ENCODE assay signal across 10 cellular contexts in the genomic region with DNA sequence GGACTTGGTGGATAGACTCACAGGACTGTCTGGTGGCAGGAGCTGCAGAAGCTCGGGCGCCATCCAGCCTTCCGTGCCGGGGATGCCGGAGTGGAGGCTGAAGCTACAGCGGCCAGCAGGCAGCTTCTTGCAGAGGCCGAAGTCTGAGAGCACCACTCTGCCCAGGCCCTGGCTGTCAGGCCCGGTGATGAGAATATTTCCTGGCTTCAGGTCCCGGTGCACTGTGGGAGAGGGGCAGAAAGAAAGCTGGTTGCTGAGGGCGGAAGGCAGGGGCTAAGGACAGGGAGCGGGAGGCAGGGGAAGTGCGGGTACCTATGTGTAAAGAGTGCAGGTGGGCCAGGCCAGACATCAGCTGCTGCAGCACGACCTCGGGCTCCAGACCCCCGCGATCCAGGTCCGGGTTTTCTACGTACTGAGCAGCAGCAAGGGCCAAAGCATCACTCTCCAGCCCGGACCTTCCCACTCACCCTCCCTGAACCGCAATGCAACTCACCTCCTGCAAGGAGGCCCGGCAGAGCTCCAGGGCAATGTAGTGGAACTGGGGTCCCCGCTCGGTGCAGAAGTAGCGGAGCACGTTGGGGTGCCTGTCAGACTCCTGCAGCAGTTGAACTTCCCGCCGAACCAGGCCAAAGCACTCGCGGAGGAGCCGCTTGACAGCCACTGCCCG. TPM values are rescaled to one million over a fixed set of nuclear protein-coding genes. Genes with fewer than 3 reads are reported as not detected.
DNase-seq lines count a peak whose midpoint lies in the region; ATAC-seq and TF ChIP-seq lines count a peak whose summit lies in the region.
"Had no signal": no experiment of that assay in that cellular context is flagged by ENCODE, and none has a peak within 500 bp of the region (broad histone marks: within the 10 kb centered on the region; RNA-seq: fewer than 3 reads in every experiment).

No MANE protein-coding gene starts in this region.

- no peaks in the 10 kb centered on the region for H3K4me1 Mint-ChIP-seq in nephron

- peak overlapping the region; percentile 71 to 80 (median 75) for H3K4me3 Mint-ChIP-seq in nephron

- H3K9me3 ChIP-seq in Panc1 (ENCODE audit: control insufficient read depth, insufficient read depth, low read depth, low read length): no peaks in the 10 kb centered on the region

- H3K27me3 Mint-ChIP-seq in nephron (ENCODE audit: low read depth): no peaks in the 10 kb centered on the region

- H3K27ac Mint-ChIP-seq in nephron: no peak overlapping the region

- H3K36me3 Mint-ChIP-seq in nephron (ENCODE audit: low read depth): peaks cover 5% of the 10 kb centered on the region

- H3K4me1 ChIP-seq in Panc1 (ENCODE audit: control insufficient read depth, insufficient read depth, low read length) (no peaks in the 10 kb centered on the region), foreskin keratinocyte (no peaks in the 10 kb centered on the region)

- H3K27ac ChIP-seq in Panc1 (ENCODE audit: low read length) (no peak overlapping the region), foreskin keratinocyte (no peak overlapping the region)

- in situ Hi-C loops in Panc1 (cut with HindIII; ENCODE audit: low pct_unique_long_range_greater_than_20kb, low sequenced_read_pairs): no loop called here

- TF ChIP-seq CTCF in Panc1 (IDR thresholded peaks at IDR 0.05): no peak
- no peak for TF ChIP-seq CTCF in foreskin keratinocyte (conservative IDR thresholded peaks at IDR 0.05)
- no peak for TF ChIP-seq CTCF in nephron (IDR thresholded peaks at IDR 0.05; ENCODE audit: unreplicated experiment in 3 of 3)

- ATAC-seq in Panc1 (0 out of 2 replicates have a peak, but pooled peaks have one; percentile 15), foreskin keratinocyte (peak; percentile 41), HG02642 (IDR thresholded peaks at IDR 0.05; ENCODE audit: poor library complexity, unreplicated experiment) (no peak)

- H3K27me3 ChIP-seq in Panc1 (ENCODE audit: control insufficient read depth, insufficient read depth, low read length): no peaks in the 10 kb centered on the region
- H3K27me3 ChIP-seq in foreskin keratinocyte: no peaks in the 10 kb centered on the region

- POLR2A ChIA-PET in Panc1 (lab: Charles Lee): no interaction called here

- intact Hi-C loops in Panc1 (cut with micrococcal nuclease; ENCODE audit: unreplicated experiment): no loop called here

- no TSS peak for BruUV-seq in Panc1 (replicated peaks; lab: Mats Ljungman, UMichigan)

- H3K9me3 Mint-ChIP-seq in nephron: no peaks in the 10 kb centered on the region

- CTCF ChIA-PET in Panc1 (lab: Charles Lee): interaction anchor here (0.6 kb wide), 1 partner anchor 719 kb away, joined by 3 read pairs; no protein-coding TSS in a partner anchor

- DNase-seq in ELF-1 (ENCODE audit: low read depth, low spot score): peak; percentile 89
- DNase-seq in Panc1 (ENCODE audit: low read depth, low spot score): no peak
- peak in 1 of 2 donors; percentile 8 for DNase-seq in foreskin keratinocyte
- no peak for DNase-seq in NCI-H524 treated with DMSO at 0.1 percent for 48 hours (lab: John Stamatoyannopoulos, UW)
- DNase-seq in activated gamma-delta T cell treated with Interleukin-2 at 50 U/mL for 16 hours: no peak
- no peak for DNase-seq in NCI-H2196 treated with DMSO at 0.1 percent for 48 hours (lab: John Stamatoyannopoulos, UW; ENCODE audit: unreplicated experiment)
- DNase-seq: NCI-H446; stimulated activated naive CD4-positive, alpha-beta T cell had no signal

- H3K4me3 ChIP-seq in Panc1 (ENCODE audit: low read depth in 2 of 2, low read length in 2 of 2): no peak overlapping the region

- H3K36me3 ChIP-seq in Panc1 (ENCODE audit: control insufficient read depth, insufficient read depth, low read length): no peaks in the 10 kb centered on the region

RNA-seq across cellular contexts. Expression of a gene that starts 16.2 kb away (rescaled TPM):
- total RNA-seq in Panc1 (2021; ENCODE audit: unreplicated experiment): 94.8 TPM
- 70.1 TPM for polyA plus RNA-seq in Panc1 (2012; ENCODE audit: insufficient read length)
- 55.4 and 78.4 TPM in 2 replicates for total RNA-seq in foreskin keratinocyte
- polyA plus RNA-seq in foreskin keratinocyte: 75.4 and 98.9 TPM in 2 replicates

RNA-seq across cellular contexts. Expression of a gene that starts 18.2 kb away (rescaled TPM):
- total RNA-seq in Panc1 (2021; ENCODE audit: unreplicated experiment) (not detected), foreskin keratinocyte (not detected in 2 replicates)
- not detected for polyA plus RNA-seq in Panc1 (2012; ENCODE audit: insufficient read length)
- polyA plus RNA-seq in foreskin keratinocyte: not detected in 2 replicates

RNA-seq across cellular contexts. Expression of a gene that starts 53.6 kb away (rescaled TPM):
- total RNA-seq in Panc1 (2021; ENCODE audit: unreplicated experiment) (72.9 TPM), foreskin keratinocyte (59.0 and 62.8 TPM in 2 replicates)
- 55.7 TPM for polyA plus RNA-seq in Panc1 (2012; ENCODE audit: insufficient read length)
- polyA plus RNA-seq in foreskin keratinocyte: 35.5 and 44.3 TPM in 2 replicates

RNA-seq across cellular contexts. Expression of a gene that starts 53.7 kb away (rescaled TPM):
- total RNA-seq in Panc1 (2021; ENCODE audit: unreplicated experiment) (21.7 TPM), foreskin keratinocyte (28.7 and 29.1 TPM in 2 replicates)
- polyA plus RNA-seq in Panc1 (2012; ENCODE audit: insufficient read length): 7.0 TPM
- 17.1 and 18.5 TPM in 2 replicates for polyA plus RNA-seq in foreskin keratinocyte

RNA-seq across cellular contexts. Expression of a gene that starts 60.0 kb away (rescaled TPM):
- total RNA-seq in Panc1 (2021; ENCODE audit: unreplicated experiment): not detected
- polyA plus RNA-seq in Panc1 (2012; ENCODE audit: insufficient read length): 0.10 TPM
- not detected in 2 replicates for total RNA-seq in foreskin keratinocyte
- polyA plus RNA-seq in foreskin keratinocyte: 0.02 TPM in 1 of 2 replicates, not detected in the other
